ENCODE assay signal across 10 cellular contexts in genomic region chr2:163610817-163611556, GRCh38.
DNase-seq lines count a peak whose midpoint lies in the region; ATAC-seq and TF ChIP-seq lines count a peak whose summit lies in the region.
"Had no signal": no experiment of that assay in that cellular context is flagged by ENCODE, and none has a peak within 500 bp of the region (broad histone marks: within the 10 kb centered on the region; RNA-seq: fewer than 3 reads in every experiment).

No MANE protein-coding gene starts in this region.

- no peaks in the 10 kb centered on the region for H4K20me1 ChIP-seq in neural cell (ENCODE audit: insufficient read depth)

- no peak overlapping the region for H3K9ac ChIP-seq in neural cell (ENCODE audit: low read length)

- no peak for TF ChIP-seq RAD21 in neural cell (conservative IDR thresholded peaks at IDR 0.05)

- no peak overlapping the region for H3K27ac ChIP-seq in HL-60 (replicated peaks)
- no peak overlapping the region for H3K27ac ChIP-seq in neural cell (ENCODE audit: low read length)
- no peak overlapping the region for H3K27ac ChIP-seq in naive thymus-derived CD4-positive, alpha-beta T cell (ENCODE audit: low read depth, low read length)
- H3K27ac ChIP-seq: breast epithelium had no signal

- peaks cover 19% of the 10 kb centered on the region for H3K4me1 Mint-ChIP-seq in chondrocyte (ENCODE audit: low read depth)
- H3K4me1 Mint-ChIP-seq in naive thymus-derived CD4-positive, alpha-beta T cell, result peaks cover 0 to 2% (median 0%) of the 10 kb centered on the region in 7 donors

- no peaks in the 10 kb centered on the region for H3K9me2 ChIP-seq in neural cell (ENCODE audit: insufficient read depth, low read length)

- intact Hi-C loops in naive thymus-derived CD4-positive, alpha-beta T cell (cut with micrococcal nuclease), result no loop called here

- CTCF ChIA-PET in naive thymus-derived CD4-positive, alpha-beta T cell (lab: Charles Lee), result no interaction called here

- no peak overlapping the region for H3K27ac Mint-ChIP-seq in chondrocyte (ENCODE audit: unreplicated experiment)
- no peak overlapping the region for H3K27ac Mint-ChIP-seq in naive thymus-derived CD4-positive, alpha-beta T cell

- POLR2A ChIA-PET in naive thymus-derived CD4-positive, alpha-beta T cell (lab: Charles Lee), result no interaction called here

- no peaks in the 10 kb centered on the region for H3K4me1 ChIP-seq in naive thymus-derived CD4-positive, alpha-beta T cell (ENCODE audit: control insufficient read depth in 2 of 2, insufficient read depth in 2 of 2, low read length in 2 of 2)
- H3K4me1 ChIP-seq: breast epithelium had no signal

- TF ChIP-seq EP300 in neural cell (conservative IDR thresholded peaks at IDR 0.05; ENCODE audit: poor library complexity, severe bottlenecking), result no peak

- H2AFZ ChIP-seq in neural cell (ENCODE audit: low read depth, low read length), result no peak overlapping the region

- peaks cover 22% of the 10 kb centered on the region for H3K36me3 Mint-ChIP-seq in chondrocyte (ENCODE audit: low read depth)
- no peaks in the 10 kb centered on the region for H3K36me3 Mint-ChIP-seq in naive thymus-derived CD4-positive, alpha-beta T cell

- no peak overlapping the region for H3K4me2 ChIP-seq in neural cell (ENCODE audit: low read length)

- no peaks in the 10 kb centered on the region for H3K79me2 ChIP-seq in neural cell (replicated peaks; ENCODE audit: insufficient read depth, low read length)

- peak; percentile 13 for TF ChIP-seq CTCF in HL-60 (IDR thresholded peaks at IDR 0.05; ENCODE audit: insufficient read depth, low read length)
- TF ChIP-seq CTCF in chondrocyte (IDR thresholded peaks at IDR 0.05), result peak; percentile 54
- peak; percentile 25 for TF ChIP-seq CTCF in neural cell (IDR thresholded peaks at IDR 0.05; ENCODE audit: poor library complexity, severe bottlenecking)

- H3K4me3 ChIP-seq in HL-60 (replicated peaks; ENCODE audit: insufficient read depth, low read length), result no peak overlapping the region
- no peak overlapping the region for H3K4me3 ChIP-seq in neural cell (ENCODE audit: low read length)
- no peak overlapping the region for H3K4me3 ChIP-seq in naive thymus-derived CD4-positive, alpha-beta T cell (ENCODE audit: low read length)
- H3K4me3 ChIP-seq: breast epithelium had no signal

- H3K4me3 Mint-ChIP-seq in chondrocyte (ENCODE audit: unreplicated experiment), result no peak overlapping the region
- H3K4me3 Mint-ChIP-seq in naive thymus-derived CD4-positive, alpha-beta T cell, result no peak overlapping the region

- in situ Hi-C loops in G401 (cut with HindIII; ENCODE audit: low sequenced_read_pairs), result no loop called here

- no peaks in the 10 kb centered on the region for H3K9me3 Mint-ChIP-seq in chondrocyte (ENCODE audit: low read depth)
- H3K9me3 Mint-ChIP-seq in naive thymus-derived CD4-positive, alpha-beta T cell, result peaks cover 0 to 6% (median 0%) of the 10 kb centered on the region in 11 donors

- no peaks in the 10 kb centered on the region for H3K36me3 ChIP-seq in neural cell (ENCODE audit: insufficient read depth, low read length)
- no peaks in the 10 kb centered on the region for H3K36me3 ChIP-seq in naive thymus-derived CD4-positive, alpha-beta T cell (ENCODE audit: control insufficient read depth in 2 of 3, insufficient read depth in 3 of 3, low read length in 3 of 3)
- H3K36me3 ChIP-seq: breast epithelium had no signal

- H3K27me3 ChIP-seq in HL-60 (ENCODE audit: insufficient read depth, poor library complexity, severe bottlenecking) (no peaks in the 10 kb centered on the region), neural cell (ENCODE audit: insufficient read depth, low read depth, low read length) (no peaks in the 10 kb centered on the region)
- no peaks in the 10 kb centered on the region for H3K27me3 ChIP-seq in naive thymus-derived CD4-positive, alpha-beta T cell (ENCODE audit: control insufficient read depth in 2 of 2, insufficient read depth in 2 of 2, low read length in 2 of 2)
- H3K27me3 ChIP-seq: breast epithelium had no signal

- peaks cover 5% of the 10 kb centered on the region for H3F3A ChIP-seq in neural cell (ENCODE audit: insufficient read depth, low read length, poor library complexity, severe bottlenecking)

- no peaks in the 10 kb centered on the region for H3K27me3 Mint-ChIP-seq in chondrocyte (ENCODE audit: low read depth)
- no peaks in the 10 kb centered on the region for H3K27me3 Mint-ChIP-seq in naive thymus-derived CD4-positive, alpha-beta T cell

- H3K9me3 ChIP-seq in neural cell (ENCODE audit: low read length), result no peaks in the 10 kb centered on the region
- H3K9me3 ChIP-seq in naive thymus-derived CD4-positive, alpha-beta T cell (ENCODE audit: control insufficient read depth in 2 of 3, low read length in 3 of 3), result no peaks in the 10 kb centered on the region
- H3K9me3 ChIP-seq: breast epithelium had no signal

- no peak for ATAC-seq in naive thymus-derived CD4-positive, alpha-beta T cell

- DNase-seq in G401 (ENCODE audit: low spot score), result peak; percentile 24
- DNase-seq in HL-60 (ENCODE audit: low read depth in 1 of 2, low spot score in 1 of 2), result peak in 1 of 2 experiments; percentile 4
- DNase-seq in chondrocyte (ENCODE audit: low spot score), result no peak
- no peak for DNase-seq in naive thymus-derived CD4-positive, alpha-beta T cell
- DNase-seq in NCI-H128 (lab: John Stamatoyannopoulos, UW; ENCODE audit: unreplicated experiment), result no peak
- DNase-seq in occipital lobe (lab: John Stamatoyannopoulos, UW), result no peak
- no peak for DNase-seq in stimulated activated CD4-positive, alpha-beta T cell treated with anti-CD3 and anti-CD28 coated beads, Interleukin-15, amount 100 ng/mL, for 24 hours
- DNase-seq: NCI-H2171 treated with DMSO at 0.1 percent for 48 hours had no signal

TF ChIP-seq in neural cell, 6 proteins besides CTCF, POLR2A, EP300 and RAD21:
- TF ChIP-seq MXI1 (conservative IDR thresholded peaks at IDR 0.05; ENCODE audit: poor library complexity, severe bottlenecking), result no peak
- TF ChIP-seq POLR2AphosphoS5 (IDR thresholded peaks at IDR 0.05), result no peak
- no peak for TF ChIP-seq SMC3 (conservative IDR thresholded peaks at IDR 0.05; ENCODE audit: poor library complexity)
- no peak for TF ChIP-seq EZH2 (IDR thresholded peaks at IDR 0.05; ENCODE audit: borderline replicate concordance, insufficient read depth, low read length, poor library complexity, severe bottlenecking)
- TF ChIP-seq REST (IDR thresholded peaks at IDR 0.05; ENCODE audit: borderline replicate concordance), result no peak
- TF ChIP-seq TAF1 (IDR thresholded peaks at IDR 0.05; ENCODE audit: low read depth), result no peak
